Comparison of ENCODE assay signal across 1 cellular context in the genomic region with DNA sequence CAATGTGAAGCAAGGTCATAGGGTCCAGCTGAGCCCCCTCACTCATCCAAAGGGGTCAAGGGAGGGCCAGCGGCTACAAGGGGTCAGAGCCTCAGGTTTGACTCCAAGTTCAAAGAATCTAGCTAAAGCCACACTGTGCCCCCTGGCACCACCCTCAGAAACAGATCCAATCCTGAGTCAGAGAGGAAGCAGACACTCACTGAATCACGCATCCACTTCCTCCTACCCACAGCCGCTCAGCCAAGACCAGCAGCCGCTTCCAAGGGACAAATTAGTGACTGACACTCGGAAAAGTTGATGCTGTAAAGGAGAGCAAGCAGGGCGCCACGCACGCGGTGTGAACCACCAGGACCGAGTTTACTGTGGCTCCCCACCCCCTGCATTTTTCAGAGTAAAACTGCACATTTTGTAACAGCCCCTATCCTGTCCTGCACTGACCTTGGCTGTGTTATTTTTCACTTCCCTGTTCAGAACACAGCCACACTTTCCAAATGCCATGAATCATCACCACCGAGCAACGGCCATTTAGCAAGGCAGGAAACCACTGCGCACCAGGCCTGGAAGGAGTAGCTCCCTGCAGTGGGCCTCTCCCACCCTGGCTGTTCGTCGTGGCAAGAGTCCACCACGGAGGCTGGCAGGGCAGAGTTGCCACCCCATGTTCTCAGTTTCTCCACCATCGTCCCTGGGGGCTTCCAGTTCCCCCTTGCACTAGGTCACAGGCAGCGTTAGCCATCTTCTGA.
A peak's percentile ranks its signal among the peaks of the same experiment; 100 is the strongest.
TF ChIP-seq lines count a peak whose summit lies in the region.

No MANE protein-coding gene starts in this region.

TF ChIP-seq in HepG2, 621 proteins besides CTCF, POLR2A, EP300 and RAD21 (continued from another document and continues in another):
- TF ChIP-seq, protein P1, sequence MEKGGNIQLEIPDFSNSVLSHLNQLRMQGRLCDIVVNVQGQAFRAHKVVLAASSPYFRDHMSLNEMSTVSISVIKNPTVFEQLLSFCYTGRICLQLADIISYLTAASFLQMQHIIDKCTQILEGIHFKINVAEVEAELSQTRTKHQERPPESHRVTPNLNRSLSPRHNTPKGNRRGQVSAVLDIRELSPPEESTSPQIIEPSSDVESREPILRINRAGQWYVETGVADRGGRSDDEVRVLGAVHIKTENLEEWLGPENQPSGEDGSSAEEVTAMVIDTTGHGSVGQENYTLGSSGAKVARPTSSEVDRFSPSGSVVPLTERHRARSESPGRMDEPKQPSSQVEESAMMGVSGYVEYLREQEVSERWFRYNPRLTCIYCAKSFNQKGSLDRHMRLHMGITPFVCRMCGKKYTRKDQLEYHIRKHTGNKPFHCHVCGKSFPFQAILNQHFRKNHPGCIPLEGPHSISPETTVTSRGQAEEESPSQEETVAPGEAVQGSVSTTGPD (CRISPR knock-in tag; IDR thresholded peaks at IDR 0.05): 0 out of 2 replicates have a peak, but pooled peaks have one; percentile 43
- TF ChIP-seq, protein P2, sequence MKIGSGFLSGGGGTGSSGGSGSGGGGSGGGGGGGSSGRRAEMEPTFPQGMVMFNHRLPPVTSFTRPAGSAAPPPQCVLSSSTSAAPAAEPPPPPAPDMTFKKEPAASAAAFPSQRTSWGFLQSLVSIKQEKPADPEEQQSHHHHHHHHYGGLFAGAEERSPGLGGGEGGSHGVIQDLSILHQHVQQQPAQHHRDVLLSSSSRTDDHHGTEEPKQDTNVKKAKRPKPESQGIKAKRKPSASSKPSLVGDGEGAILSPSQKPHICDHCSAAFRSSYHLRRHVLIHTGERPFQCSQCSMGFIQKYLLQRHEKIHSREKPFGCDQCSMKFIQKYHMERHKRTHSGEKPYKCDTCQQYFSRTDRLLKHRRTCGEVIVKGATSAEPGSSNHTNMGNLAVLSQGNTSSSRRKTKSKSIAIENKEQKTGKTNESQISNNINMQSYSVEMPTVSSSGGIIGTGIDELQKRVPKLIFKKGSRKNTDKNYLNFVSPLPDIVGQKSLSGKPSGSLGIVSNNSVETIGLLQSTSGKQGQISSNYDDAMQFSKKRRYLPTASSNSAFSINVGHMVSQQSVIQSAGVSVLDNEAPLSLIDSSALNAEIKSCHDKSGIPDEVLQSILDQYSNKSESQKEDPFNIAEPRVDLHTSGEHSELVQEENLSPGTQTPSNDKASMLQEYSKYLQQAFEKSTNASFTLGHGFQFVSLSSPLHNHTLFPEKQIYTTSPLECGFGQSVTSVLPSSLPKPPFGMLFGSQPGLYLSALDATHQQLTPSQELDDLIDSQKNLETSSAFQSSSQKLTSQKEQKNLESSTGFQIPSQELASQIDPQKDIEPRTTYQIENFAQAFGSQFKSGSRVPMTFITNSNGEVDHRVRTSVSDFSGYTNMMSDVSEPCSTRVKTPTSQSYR (CRISPR knock-in tag; IDR thresholded peaks at IDR 0.05; ENCODE audit: borderline replicate concordance): peak; percentile 63; the same call in 1 of the 2 replicates
- TF ChIP-seq, protein P3, sequence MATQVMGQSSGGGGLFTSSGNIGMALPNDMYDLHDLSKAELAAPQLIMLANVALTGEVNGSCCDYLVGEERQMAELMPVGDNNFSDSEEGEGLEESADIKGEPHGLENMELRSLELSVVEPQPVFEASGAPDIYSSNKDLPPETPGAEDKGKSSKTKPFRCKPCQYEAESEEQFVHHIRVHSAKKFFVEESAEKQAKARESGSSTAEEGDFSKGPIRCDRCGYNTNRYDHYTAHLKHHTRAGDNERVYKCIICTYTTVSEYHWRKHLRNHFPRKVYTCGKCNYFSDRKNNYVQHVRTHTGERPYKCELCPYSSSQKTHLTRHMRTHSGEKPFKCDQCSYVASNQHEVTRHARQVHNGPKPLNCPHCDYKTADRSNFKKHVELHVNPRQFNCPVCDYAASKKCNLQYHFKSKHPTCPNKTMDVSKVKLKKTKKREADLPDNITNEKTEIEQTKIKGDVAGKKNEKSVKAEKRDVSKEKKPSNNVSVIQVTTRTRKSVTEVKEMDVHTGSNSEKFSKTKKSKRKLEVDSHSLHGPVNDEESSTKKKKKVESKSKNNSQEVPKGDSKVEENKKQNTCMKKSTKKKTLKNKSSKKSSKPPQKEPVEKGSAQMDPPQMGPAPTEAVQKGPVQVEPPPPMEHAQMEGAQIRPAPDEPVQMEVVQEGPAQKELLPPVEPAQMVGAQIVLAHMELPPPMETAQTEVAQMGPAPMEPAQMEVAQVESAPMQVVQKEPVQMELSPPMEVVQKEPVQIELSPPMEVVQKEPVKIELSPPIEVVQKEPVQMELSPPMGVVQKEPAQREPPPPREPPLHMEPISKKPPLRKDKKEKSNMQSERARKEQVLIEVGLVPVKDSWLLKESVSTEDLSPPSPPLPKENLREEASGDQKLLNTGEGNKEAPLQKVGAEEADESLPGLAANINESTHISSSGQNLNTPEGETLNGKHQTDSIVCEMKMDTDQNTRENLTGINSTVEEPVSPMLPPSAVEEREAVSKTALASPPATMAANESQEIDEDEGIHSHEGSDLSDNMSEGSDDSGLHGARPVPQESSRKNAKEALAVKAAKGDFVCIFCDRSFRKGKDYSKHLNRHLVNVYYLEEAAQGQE (IDR thresholded peaks at IDR 0.05; ENCODE audit: borderline replicate concordance in 1 of 2, low read depth in 1 of 2, low read length in 2 of 2): peak in 1 of 2 experiments; percentile 7; a peak in 1 of 4 replicates
- TF ChIP-seq FLYWCH1 (CRISPR knock-in tag; IDR thresholded peaks at IDR 0.05): no peak
- TF ChIP-seq ZFP36L2 (CRISPR knock-in tag; IDR thresholded peaks at IDR 0.05): no peak
- TF ChIP-seq, protein P4, sequence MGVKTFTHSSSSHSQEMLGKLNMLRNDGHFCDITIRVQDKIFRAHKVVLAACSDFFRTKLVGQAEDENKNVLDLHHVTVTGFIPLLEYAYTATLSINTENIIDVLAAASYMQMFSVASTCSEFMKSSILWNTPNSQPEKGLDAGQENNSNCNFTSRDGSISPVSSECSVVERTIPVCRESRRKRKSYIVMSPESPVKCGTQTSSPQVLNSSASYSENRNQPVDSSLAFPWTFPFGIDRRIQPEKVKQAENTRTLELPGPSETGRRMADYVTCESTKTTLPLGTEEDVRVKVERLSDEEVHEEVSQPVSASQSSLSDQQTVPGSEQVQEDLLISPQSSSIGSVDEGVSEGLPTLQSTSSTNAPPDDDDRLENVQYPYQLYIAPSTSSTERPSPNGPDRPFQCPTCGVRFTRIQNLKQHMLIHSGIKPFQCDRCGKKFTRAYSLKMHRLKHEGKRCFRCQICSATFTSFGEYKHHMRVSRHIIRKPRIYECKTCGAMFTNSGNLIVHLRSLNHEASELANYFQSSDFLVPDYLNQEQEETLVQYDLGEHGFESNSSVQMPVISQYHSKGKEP (CRISPR knock-in tag; IDR thresholded peaks at IDR 0.05): no peak
- no peak for TF ChIP-seq ARNTL (CRISPR knock-in tag; IDR thresholded peaks at IDR 0.05)
- TF ChIP-seq PHF5A (CRISPR knock-in tag; IDR thresholded peaks at IDR 0.05; ENCODE audit: low read depth, unreplicated experiment): no peak
- no peak for TF ChIP-seq PTBP1 (IDR thresholded peaks at IDR 0.05; ENCODE audit: low read depth, low read length, poor library complexity, severe bottlenecking)
- TF ChIP-seq FOXA3 (CRISPR knock-in tag; IDR thresholded peaks at IDR 0.05): peak; percentile 52
- TF ChIP-seq ZBTB20 (CRISPR knock-in tag; IDR thresholded peaks at IDR 0.05; ENCODE audit: borderline replicate concordance, low read depth): 0 out of 2 replicates have a peak, but pooled peaks have one; percentile 54
- TF ChIP-seq XRCC5 (optimal IDR thresholded peaks at IDR 0.05; ENCODE audit: low read length): peak; percentile 29
- TF ChIP-seq ZNF615 (CRISPR knock-in tag; IDR thresholded peaks at IDR 0.05; ENCODE audit: borderline replicate concordance): no peak
- TF ChIP-seq ZNF841 (CRISPR knock-in tag; IDR thresholded peaks at IDR 0.05; ENCODE audit: borderline replicate concordance): no peak
- TF ChIP-seq, protein P5, sequence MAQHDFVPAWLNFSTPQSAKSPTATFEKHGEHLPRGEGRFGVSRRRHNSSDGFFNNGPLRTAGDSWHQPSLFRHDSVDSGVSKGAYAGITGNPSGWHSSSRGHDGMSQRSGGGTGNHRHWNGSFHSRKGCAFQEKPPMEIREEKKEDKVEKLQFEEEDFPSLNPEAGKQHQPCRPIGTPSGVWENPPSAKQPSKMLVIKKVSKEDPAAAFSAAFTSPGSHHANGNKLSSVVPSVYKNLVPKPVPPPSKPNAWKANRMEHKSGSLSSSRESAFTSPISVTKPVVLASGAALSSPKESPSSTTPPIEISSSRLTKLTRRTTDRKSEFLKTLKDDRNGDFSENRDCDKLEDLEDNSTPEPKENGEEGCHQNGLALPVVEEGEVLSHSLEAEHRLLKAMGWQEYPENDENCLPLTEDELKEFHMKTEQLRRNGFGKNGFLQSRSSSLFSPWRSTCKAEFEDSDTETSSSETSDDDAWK (CRISPR knock-in tag; IDR thresholded peaks at IDR 0.05): no peak
- TF ChIP-seq PAWR (CRISPR knock-in tag; IDR thresholded peaks at IDR 0.05; ENCODE audit: borderline replicate concordance): no peak
- TF ChIP-seq GABPB1 (CRISPR knock-in tag; IDR thresholded peaks at IDR 0.05): peak; percentile 66
- TF ChIP-seq, protein P6, sequence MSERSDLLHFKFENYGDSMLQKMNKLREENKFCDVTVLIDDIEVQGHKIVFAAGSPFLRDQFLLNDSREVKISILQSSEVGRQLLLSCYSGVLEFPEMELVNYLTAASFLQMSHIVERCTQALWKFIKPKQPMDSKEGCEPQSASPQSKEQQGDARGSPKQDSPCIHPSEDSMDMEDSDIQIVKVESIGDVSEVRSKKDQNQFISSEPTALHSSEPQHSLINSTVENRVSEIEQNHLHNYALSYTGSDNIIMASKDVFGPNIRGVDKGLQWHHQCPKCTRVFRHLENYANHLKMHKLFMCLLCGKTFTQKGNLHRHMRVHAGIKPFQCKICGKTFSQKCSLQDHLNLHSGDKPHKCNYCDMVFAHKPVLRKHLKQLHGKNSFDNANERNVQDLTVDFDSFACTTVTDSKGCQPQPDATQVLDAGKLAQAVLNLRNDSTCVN (CRISPR knock-in tag; IDR thresholded peaks at IDR 0.05; ENCODE audit: borderline replicate concordance): no peak
- peak; percentile 13; the same call in 1 of the 2 replicates for TF ChIP-seq POLR2AphosphoS5 (IDR thresholded peaks at IDR 0.05; ENCODE audit: low read depth, low read length)
- TF ChIP-seq MAFK (conservative IDR thresholded peaks at IDR 0.05 in 1 of 2, IDR thresholded peaks at IDR 0.05 in 1 of 2; ENCODE audit: low read length in 2 of 2): no peak
- TF ChIP-seq NR2F6 (IDR thresholded peaks at IDR 0.05): peak; percentile 89
- TF ChIP-seq NR2F6 (CRISPR knock-in tag; IDR thresholded peaks at IDR 0.05): peak; percentile 84
- TF ChIP-seq, protein P7, sequence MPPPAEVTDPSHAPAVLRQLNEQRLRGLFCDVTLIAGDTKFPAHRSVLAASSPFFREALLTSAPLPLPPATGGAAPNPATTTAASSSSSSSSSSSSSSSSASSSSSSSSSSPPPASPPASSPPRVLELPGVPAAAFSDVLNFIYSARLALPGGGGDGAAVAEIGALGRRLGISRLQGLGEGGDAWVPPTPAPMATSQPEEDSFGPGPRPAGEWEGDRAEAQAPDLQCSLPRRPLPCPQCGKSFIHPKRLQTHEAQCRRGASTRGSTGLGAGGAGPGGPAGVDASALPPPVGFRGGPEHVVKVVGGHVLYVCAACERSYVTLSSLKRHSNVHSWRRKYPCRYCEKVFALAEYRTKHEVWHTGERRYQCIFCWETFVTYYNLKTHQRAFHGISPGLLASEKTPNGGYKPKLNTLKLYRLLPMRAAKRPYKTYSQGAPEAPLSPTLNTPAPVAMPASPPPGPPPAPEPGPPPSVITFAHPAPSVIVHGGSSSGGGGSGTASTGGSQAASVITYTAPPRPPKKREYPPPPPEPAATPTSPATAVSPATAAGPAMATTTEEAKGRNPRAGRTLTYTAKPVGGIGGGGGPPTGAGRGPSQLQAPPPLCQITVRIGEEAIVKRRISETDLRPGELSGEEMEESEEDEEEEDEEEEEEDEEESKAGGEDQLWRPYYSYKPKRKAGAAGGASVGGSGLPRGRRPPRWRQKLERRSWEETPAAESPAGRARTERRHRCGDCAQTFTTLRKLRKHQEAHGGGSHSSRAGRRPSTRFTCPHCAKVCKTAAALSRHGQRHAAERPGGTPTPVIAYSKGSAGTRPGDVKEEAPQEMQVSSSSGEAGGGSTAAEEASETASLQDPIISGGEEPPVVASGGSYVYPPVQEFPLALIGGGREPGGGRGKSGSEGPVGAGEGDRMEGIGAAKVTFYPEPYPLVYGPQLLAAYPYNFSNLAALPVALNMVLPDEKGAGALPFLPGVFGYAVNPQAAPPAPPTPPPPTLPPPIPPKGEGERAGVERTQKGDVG (CRISPR knock-in tag; IDR thresholded peaks at IDR 0.05; ENCODE audit: borderline replicate concordance): peak; percentile 77
- TF ChIP-seq ZNF121 (CRISPR knock-in tag; IDR thresholded peaks at IDR 0.05): no peak
- TF ChIP-seq ESRRA (CRISPR knock-in tag; IDR thresholded peaks at IDR 0.05; ENCODE audit: low read depth): peak; percentile 93
- TF ChIP-seq MZF1 (CRISPR knock-in tag; IDR thresholded peaks at IDR 0.05; ENCODE audit: borderline replicate concordance): 0 out of 2 replicates have a peak, but pooled peaks have one; percentile 72
- TF ChIP-seq ZC3H13 (CRISPR knock-in tag; IDR thresholded peaks at IDR 0.05): no peak
- no peak for TF ChIP-seq ZNF737 (CRISPR knock-in tag; IDR thresholded peaks at IDR 0.05; ENCODE audit: borderline replicate concordance)
- no peak for TF ChIP-seq ZNF660 (CRISPR knock-in tag; IDR thresholded peaks at IDR 0.05; ENCODE audit: borderline replicate concordance, low read depth)
- TF ChIP-seq FOXK2 (IDR thresholded peaks at IDR 0.05): no peak
- peak; percentile 42 for TF ChIP-seq TBX3 (IDR thresholded peaks at IDR 0.05; ENCODE audit: borderline replicate concordance)
- no peak for TF ChIP-seq SIX4 (CRISPR knock-in tag; IDR thresholded peaks at IDR 0.05)
- TF ChIP-seq ZNF567 (CRISPR knock-in tag; IDR thresholded peaks at IDR 0.05; ENCODE audit: borderline replicate concordance): no peak; the same call in 1 of the 2 replicates
- peak; percentile 90 for TF ChIP-seq TBX2 (CRISPR knock-in tag; IDR thresholded peaks at IDR 0.05; ENCODE audit: borderline replicate concordance)
- TF ChIP-seq HNRNPK (IDR thresholded peaks at IDR 0.05; ENCODE audit: low read depth, low read length, poor library complexity, severe bottlenecking): no peak
- no peak for TF ChIP-seq REL (CRISPR knock-in tag; conservative IDR thresholded peaks at IDR 0.05)
- no peak for TF ChIP-seq SOX13 (IDR thresholded peaks at IDR 0.05)
- TF ChIP-seq SOX13 (CRISPR knock-in tag; conservative IDR thresholded peaks at IDR 0.05 in 1 of 2, IDR thresholded peaks at IDR 0.05 in 1 of 2): peak in 1 of 2 experiments; percentile 23; a peak in 1 of 4 replicates
- TF ChIP-seq NONO (IDR thresholded peaks at IDR 0.05): no peak
- TF ChIP-seq NONO (CRISPR knock-in tag; conservative IDR thresholded peaks at IDR 0.05): no peak; the same call in 1 of the 2 replicates
- peak; percentile 40 for TF ChIP-seq ZSCAN25 (CRISPR knock-in tag; IDR thresholded peaks at IDR 0.05)
- TF ChIP-seq ZNF850 (CRISPR knock-in tag; conservative IDR thresholded peaks at IDR 0.05): no peak
- TF ChIP-seq KMT2A (CRISPR knock-in tag; IDR thresholded peaks at IDR 0.05): peak; percentile 66; the same call in 1 of the 2 replicates
- no peak for TF ChIP-seq FOXM1 (CRISPR knock-in tag; IDR thresholded peaks at IDR 0.05)
- TF ChIP-seq SAFB2 (CRISPR knock-in tag; IDR thresholded peaks at IDR 0.05; ENCODE audit: borderline replicate concordance, low read depth): peak; percentile 15; the same call in 1 of the 2 replicates
- no peak for TF ChIP-seq DMAP1 (CRISPR knock-in tag; IDR thresholded peaks at IDR 0.05)
- TF ChIP-seq, protein P8, sequence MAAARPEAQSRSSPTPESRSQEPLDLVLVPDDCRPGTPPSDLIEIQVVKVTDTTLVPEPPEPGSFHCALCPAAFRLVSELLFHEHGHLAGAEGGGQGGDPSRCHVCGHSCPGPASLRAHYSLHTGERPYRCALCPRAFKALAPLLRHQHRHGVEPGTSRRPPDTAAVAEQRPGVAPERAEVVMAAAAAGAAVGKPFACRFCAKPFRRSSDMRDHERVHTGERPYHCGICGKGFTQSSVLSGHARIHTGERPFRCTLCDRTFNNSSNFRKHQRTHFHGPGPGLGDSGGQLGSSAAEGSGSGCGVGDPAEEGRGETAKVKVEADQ (CRISPR knock-in tag; IDR thresholded peaks at IDR 0.05; ENCODE audit: borderline replicate concordance): no peak
- peak; percentile 20; the same call in 1 of the 2 replicates for TF ChIP-seq ZNF232 (CRISPR knock-in tag; IDR thresholded peaks at IDR 0.05; ENCODE audit: borderline replicate concordance)
